ENCODE assay signal across 9 cellular contexts in the genomic region with DNA sequence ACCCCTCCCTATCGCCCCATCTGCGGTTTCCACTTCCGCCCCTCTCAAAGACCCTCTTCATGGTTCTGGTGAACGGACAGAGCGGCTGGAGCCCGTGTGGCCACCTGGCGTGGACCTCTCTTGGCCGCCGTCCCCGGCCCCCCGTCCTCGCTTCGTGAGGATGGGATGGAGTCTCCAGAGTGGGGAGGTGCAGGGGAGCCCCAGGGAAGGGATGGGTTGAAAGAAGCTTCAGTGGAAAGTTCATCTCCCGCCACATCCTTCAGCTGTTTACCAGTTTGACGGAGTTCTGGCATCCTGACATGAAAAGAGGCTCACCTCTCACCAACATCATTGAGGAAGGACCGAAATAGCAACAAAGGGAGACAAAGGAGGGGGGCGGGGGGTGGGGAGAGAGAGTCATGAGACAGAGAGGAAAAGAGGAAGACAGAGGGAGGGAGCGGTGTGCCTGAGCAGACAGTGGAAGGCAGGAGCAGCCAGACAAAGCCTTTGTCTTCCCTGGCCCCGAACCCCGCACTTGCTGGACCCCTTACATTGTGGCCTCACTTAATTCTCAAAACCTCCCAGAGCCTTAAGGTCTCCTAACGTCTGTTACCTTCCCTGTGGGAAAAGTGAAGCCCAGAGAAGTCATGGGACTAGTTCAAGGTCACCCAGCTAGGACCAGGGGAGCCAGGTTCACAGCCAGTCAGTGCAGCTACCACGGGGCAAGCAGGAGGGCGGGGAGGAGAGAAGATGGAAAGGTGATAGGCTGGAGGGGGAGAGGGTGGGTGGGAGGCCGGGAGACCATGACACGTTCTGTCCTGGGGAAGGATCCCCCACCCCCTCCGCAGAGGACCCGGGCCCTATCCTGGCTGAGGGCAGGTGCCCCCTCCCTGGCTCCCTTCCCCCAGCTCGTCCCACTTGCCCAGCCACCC. TPM values are rescaled to one million over a fixed set of nuclear protein-coding genes. Genes with fewer than 3 reads are reported as not detected.
DNase-seq lines count a peak whose midpoint lies in the region; ATAC-seq and TF ChIP-seq lines count a peak whose summit lies in the region.
"Had no signal": no experiment of that assay in that cellular context is flagged by ENCODE, and none has a peak within 500 bp of the region (broad histone marks: within the 10 kb centered on the region; RNA-seq: fewer than 3 reads in every experiment).

No MANE protein-coding gene starts in this region.

- intact Hi-C loops in Right ventricle myocardium inferior (cut with DNase I), result no loop called here
- intact Hi-C loops in cardiac septum (cut with DNase I), result no loop called here
- intact Hi-C loops in PC-9 (cut with micrococcal nuclease; ENCODE audit: unreplicated experiment), result no loop called here

- peak overlapping the region; percentile 8 for H3K4me3 ChIP-seq in thymus (ENCODE audit: low read length)
- no peak overlapping the region for H3K4me3 ChIP-seq in PC-9

- DNase-seq in Right ventricle myocardium inferior (ENCODE audit: missing footprints) (no peak), cardiac septum (ENCODE audit: low spot score) (no peak), UCSD-AML1 (lab: John Stamatoyannopoulos, UW; ENCODE audit: unreplicated experiment) (peak; percentile 48), hippocampal formation (lab: John Stamatoyannopoulos, UW) (no peak), PC-9 (no peak), NCI-H2171 (lab: John Stamatoyannopoulos, UW) (no peak)
- peak; percentile 55 for DNase-seq in effector CD8-positive, alpha-beta T cell (lab: John Stamatoyannopoulos, UW)
- DNase-seq: NCI-H2227 treated with DMSO at 0.1 percent for 48 hours had no signal

- no peak overlapping the region for H2AFZ ChIP-seq in PC-9

- no peak for TF ChIP-seq CTCF in PC-9 (conservative IDR thresholded peaks at IDR 0.05)

- H3K9me3 ChIP-seq in thymus (ENCODE audit: control insufficient read depth) (no peaks in the 10 kb centered on the region), PC-9 (ENCODE audit: insufficient read depth, low read depth) (no peaks in the 10 kb centered on the region)

- no peaks in the 10 kb centered on the region for H3K79me2 ChIP-seq in PC-9 (ENCODE audit: low read depth)

- H3K27ac ChIP-seq in thymus (ENCODE audit: low read depth) (peak overlapping the region; percentile 87), PC-9 (no peak overlapping the region)

- peaks cover 68% of the 10 kb centered on the region for H3K4me1 ChIP-seq in thymus (ENCODE audit: control insufficient read depth, insufficient read depth, low read length)
- H3K4me1 ChIP-seq in PC-9 (replicated peaks; ENCODE audit: insufficient read depth), result no peaks in the 10 kb centered on the region

- CTCF ChIA-PET in PC-9 (lab: Charles Lee), result no interaction called here

- H3K36me3 ChIP-seq in thymus (ENCODE audit: control insufficient read depth, insufficient read depth) (no peaks in the 10 kb centered on the region), PC-9 (ENCODE audit: low read depth) (no peaks in the 10 kb centered on the region)

- no peaks in the 10 kb centered on the region for H3K9me2 ChIP-seq in PC-9 (ENCODE audit: insufficient read depth)

- no peak overlapping the region for H3K4me2 ChIP-seq in PC-9

- no peaks in the 10 kb centered on the region for H3K27me3 ChIP-seq in thymus (ENCODE audit: control insufficient read depth, insufficient read depth)
- H3K27me3 ChIP-seq in PC-9 (ENCODE audit: insufficient read depth, low read depth), result peaks cover 37% of the 10 kb centered on the region

- ATAC-seq in Right ventricle myocardium inferior, result peak; percentile 25

- no peaks in the 10 kb centered on the region; the same call in 1 of the 2 replicates for H3F3A ChIP-seq in PC-9 (ENCODE audit: insufficient read depth, low read depth)

- POLR2A ChIA-PET in PC-9 (lab: Charles Lee; ENCODE audit: unreplicated experiment), result no interaction called here

- WGBS in thymus, result 20% methylated on average over 28 of the region's 28 CpGs

- BruUV-seq in PC-9 (replicated peaks; lab: Mats Ljungman, UMichigan), result no TSS peak

- H4K20me1 ChIP-seq in PC-9 (ENCODE audit: insufficient read depth), result no peaks in the 10 kb centered on the region

RNA-seq across cellular contexts. Expression of a gene that starts 54.9 kb away (rescaled TPM):
- total RNA-seq in Right ventricle myocardium inferior (0.22 TPM), cardiac septum (0.86 TPM), PC-9 (2021) (0.74 and 3.3 TPM in 2 replicates)
- 74.1 TPM for polyA plus RNA-seq in thymus

Comparison
In these comparisons a context has a peak if more than half of its experiments do, and no peak if none do; other contexts are left out.
1. DNase-seq: peak in UCSD-AML1 (single experiment) and effector CD8-positive, alpha-beta T cell (single experiment); none in Right ventricle myocardium inferior (single experiment), cardiac septum (single experiment), hippocampal formation (0 of 2), PC-9 (0 of 2) and NCI-H2171 (single experiment).